8 cellular contexts compared by ENCODE assay signal in genomic region chr3:122100591-122101491, GRCh38. TPM values are rescaled to one million over a fixed set of nuclear protein-coding genes. Genes with fewer than 3 reads are reported as not detected.
DNase-seq lines count a peak whose midpoint lies in the region; ATAC-seq and TF ChIP-seq lines count a peak whose summit lies in the region.

No MANE protein-coding gene starts in this region.

- intact Hi-C loops in breast epithelium (cut with DNase I; ENCODE audit: low total_unique reads), result no loop called here

- no peak overlapping the region for H3K4me3 Mint-ChIP-seq in activated CD4-positive, alpha-beta T cell treated with anti-CD3 and anti-CD28 coated beads, Interleukin-2, amount 10 ng/mL, durations not matched to agents 7 days and 5 days

- in situ Hi-C loops in T47D (cut with HindIII; ENCODE audit: low pct_unique_long_range_greater_than_20kb, low sequenced_read_pairs), result no loop called here

- H3K4me3 ChIP-seq in breast epithelium, result no peak overlapping the region

- no peaks in the 10 kb centered on the region for H3K9me3 ChIP-seq in breast epithelium

- TF ChIP-seq CTCF in breast epithelium (IDR thresholded peaks at IDR 0.05), result no peak

- H3K36me3 ChIP-seq in breast epithelium, result no peaks in the 10 kb centered on the region

- peaks cover 27% of the 10 kb centered on the region for H3K4me1 Mint-ChIP-seq in activated CD4-positive, alpha-beta T cell treated with anti-CD3 and anti-CD28 coated beads, Interleukin-2, amount 10 ng/mL, durations not matched to agents 7 days and 5 days

- no peak overlapping the region for H3K27ac ChIP-seq in breast epithelium

- no peaks in the 10 kb centered on the region for H3K9me3 Mint-ChIP-seq in activated CD4-positive, alpha-beta T cell treated with anti-CD3 and anti-CD28 coated beads, Interleukin-2, amount 10 ng/mL, durations not matched to agents 7 days and 5 days

- DNase-seq in T47D (ENCODE audit: low read depth in 1 of 2, low spot score in 1 of 2), result peak; percentile 6 to 61
- DNase-seq in breast epithelium (ENCODE audit: low spot score in 2 of 2), result no peak
- peak; percentile 51 for DNase-seq in activated CD4-positive, alpha-beta T cell treated with anti-CD3 and anti-CD28 coated beads, Interleukin-2, amount 10 ng/mL, durations not matched to agents 7 days and 5 days
- DNase-seq in stimulated activated naive CD8-positive, alpha-beta T cell treated with anti-CD3 and anti-CD28 coated beads, Interleukin-15, Interleukin-2, amounts not matched to agents 100 U/mL and 50 U/mL, for 24 hours, result peak; percentile 26
- DNase-seq in HuH-7 (ENCODE audit: low spot score), result no peak
- DNase-seq in NCI-H69 (lab: John Stamatoyannopoulos, UW), result no peak

- CTCF ChIA-PET in activated CD4-positive, alpha-beta T cell treated with anti-CD3 and anti-CD28 coated beads, Interleukin-2, amount 10 ng/mL, durations not matched to agents 7 days and 5 days (lab: Charles Lee), result interaction anchor here (0.7 to 4.8 kb wide), 23 partner anchors 9 to 554 kb away, joined by 3 to 32 read pairs (median 4); partner anchors contain the start of genes FAM162A, MIX23 and POLQ

- H3K4me1 ChIP-seq in breast epithelium, result no peaks in the 10 kb centered on the region

- POLR2A ChIA-PET in activated CD4-positive, alpha-beta T cell treated with anti-CD3 and anti-CD28 coated beads, Interleukin-2, amount 10 ng/mL, durations not matched to agents 7 days and 5 days (lab: Charles Lee), result interaction anchor here (0.6 kb wide), 2 partner anchors 23 to 264 kb away, joined by 3 read pairs; no protein-coding TSS in a partner anchor

- TF ChIP-seq POLR2A in breast epithelium (IDR thresholded peaks at IDR 0.05), result no peak

- no peaks in the 10 kb centered on the region for H3K27me3 Mint-ChIP-seq in activated CD4-positive, alpha-beta T cell treated with anti-CD3 and anti-CD28 coated beads, Interleukin-2, amount 10 ng/mL, durations not matched to agents 7 days and 5 days

- no peaks in the 10 kb centered on the region for H3K27me3 ChIP-seq in breast epithelium

- no peaks in the 10 kb centered on the region for H3K36me3 Mint-ChIP-seq in activated CD4-positive, alpha-beta T cell treated with anti-CD3 and anti-CD28 coated beads, Interleukin-2, amount 10 ng/mL, durations not matched to agents 7 days and 5 days (ENCODE audit: low read depth)

- H3K27ac Mint-ChIP-seq in activated CD4-positive, alpha-beta T cell treated with anti-CD3 and anti-CD28 coated beads, Interleukin-2, amount 10 ng/mL, durations not matched to agents 7 days and 5 days, result peak overlapping the region; percentile 79

- ATAC-seq in HG02885 (IDR thresholded peaks at IDR 0.05; ENCODE audit: poor library complexity, unreplicated experiment) (peak; percentile 55), GM19328 (IDR thresholded peaks at IDR 0.05; ENCODE audit: unreplicated experiment) (no peak)
- ATAC-seq in stimulated activated naive CD8-positive, alpha-beta T cell treated with anti-CD3 and anti-CD28 coated beads, Interleukin-15, Interleukin-2, amounts not matched to agents 100 U/mL and 50 U/mL, for 24 hours, result peak; percentile 51

RNA-seq across cellular contexts. Expression of gene CD86, which starts 45.7 kb away (rescaled TPM):
- 10 to 100 TPM in 1 of 3 donors, 1 to 10 TPM in 2; 7.3 to 12.6 (median 7.5) TPM for total RNA-seq in breast epithelium
- 1 to 10 TPM; 1.9 to 2.5 TPM for total RNA-seq in activated CD4-positive, alpha-beta T cell treated with anti-CD3 and anti-CD28 coated beads, Interleukin-2, amount 10 ng/mL, durations not matched to agents 7 days and 5 days

Comparison
In these comparisons a context has a peak if more than half of its experiments do, and no peak if none do; other contexts are left out.
1. DNase-seq: peak in T47D (2 of 2), activated CD4-positive, alpha-beta T cell treated with anti-CD3 and anti-CD28 coated beads, Interleukin-2, amount 10 ng/mL, durations not matched to agents 7 days and 5 days (single experiment) and stimulated activated naive CD8-positive, alpha-beta T cell treated with anti-CD3 and anti-CD28 coated beads, Interleukin-15, Interleukin-2, amounts not matched to agents 100 U/mL and 50 U/mL, for 24 hours (single experiment); none in breast epithelium (0 of 2), HuH-7 (single experiment) and NCI-H69 (single experiment).